ENCODE assay signal across 10 cellular contexts in the genomic region with DNA sequence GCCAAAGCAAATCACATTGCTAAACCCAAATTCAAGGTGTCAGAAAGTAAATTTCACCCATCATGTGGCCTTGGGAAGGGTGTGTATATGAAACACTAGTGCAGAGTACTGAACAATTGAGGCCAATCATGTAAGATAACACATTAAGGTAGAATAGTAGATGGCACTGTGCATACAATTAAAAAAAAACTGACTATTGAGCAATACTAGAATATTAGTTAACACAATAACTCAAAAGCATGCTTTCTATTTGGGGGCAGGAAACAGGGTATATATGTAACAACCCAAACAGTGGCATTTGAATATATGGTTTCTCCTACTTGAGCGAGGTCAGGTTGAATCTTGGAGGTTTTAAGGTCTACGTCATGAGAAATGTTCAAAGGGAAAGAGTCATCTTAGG.
"Had no signal": no experiment of that assay in that cellular context is flagged by ENCODE, and none has a peak within 500 bp of the region (broad histone marks: within the 10 kb centered on the region; RNA-seq: fewer than 3 reads in every experiment).

No MANE protein-coding gene starts in this region.

- ATAC-seq: GM23338, HCT116 had no signal

- FAIRE-seq: H1, H54 had no signal

- H3K9me3 Mint-ChIP-seq: GM23338, H9 had no signal

- H3K4me1 ChIP-seq: HAP-1 had no signal

- H3K4me3 ChIP-seq: GM23248, GM23338, HAP-1 had no signal

- H3K36me3 ChIP-seq: HAP-1 had no signal

- DNase-seq: GM23248, GOT3, H7, H9, HCEC 1CT had no signal

- H3K27ac Mint-ChIP-seq: GM23338 had no signal

- H3K4me2 ChIP-seq: GM23338 had no signal

- H3K9ac ChIP-seq: GM23248 had no signal

- H2AFZ ChIP-seq: GM23248, GM23338 had no signal

- H3K4me1 Mint-ChIP-seq: GM23338, H9 had no signal

- H3K4me3 Mint-ChIP-seq: GM23338, H9 had no signal

- H3K9me3 ChIP-seq: HAP-1 had no signal

- H3K27ac ChIP-seq: GM23248 had no signal
